ENCODE assay signal across 16 cellular contexts in the genomic region with DNA sequence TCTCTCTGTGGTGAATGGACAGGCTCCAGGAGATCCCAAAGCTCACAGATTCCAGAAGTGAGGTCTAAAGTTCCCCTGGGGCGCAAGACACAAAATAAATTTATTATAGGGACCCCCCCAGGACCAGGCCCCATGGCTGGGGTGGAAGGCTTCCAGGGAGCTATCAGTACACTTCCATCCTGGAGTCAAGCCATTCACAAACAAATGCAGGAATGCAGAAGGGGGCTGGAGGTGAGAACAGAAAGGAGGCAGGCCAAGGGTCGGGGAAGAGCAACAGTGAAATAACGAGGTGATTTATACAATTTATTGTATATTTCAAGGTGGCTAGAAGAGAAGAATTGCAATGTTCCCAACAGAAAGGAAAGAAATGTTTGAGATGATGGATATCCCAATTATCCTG.
DNase-seq lines count a peak whose midpoint lies in the region; TF ChIP-seq lines count a peak whose summit lies in the region.
"Had no signal": no experiment of that assay in that cellular context is flagged by ENCODE, and none has a peak within 500 bp of the region (broad histone marks: within the 10 kb centered on the region; RNA-seq: fewer than 3 reads in every experiment).

No MANE protein-coding gene starts in this region.

- no peak overlapping the region for H3K9ac ChIP-seq in BLaER1 treated with 17β-estradiol and CSF1 and Interleukin-3, amounts not matched to agents 10 nM and 100 nM
- H3K9ac ChIP-seq in smooth muscle cell (ENCODE audit: low read depth): no peak overlapping the region
- no peak overlapping the region for H3K9ac ChIP-seq in MM.1S (ENCODE audit: low read length)

- H3K27ac ChIP-seq in BLaER1 treated with 17β-estradiol and CSF1 and Interleukin-3, amounts not matched to agents 10 nM and 100 nM: peak overlapping the region in 5 of 11 experiments; percentile 1 to 90 (median 79); a peak in 7 of 22 replicates
- H3K27ac ChIP-seq in smooth muscle cell (ENCODE audit: low read depth): peak overlapping the region; percentile 59
- no peak overlapping the region for H3K27ac ChIP-seq in OCI-LY7 (ENCODE audit: low read depth, low read length, poor library complexity, severe bottlenecking)
- no peak overlapping the region for H3K27ac ChIP-seq in MM.1S (ENCODE audit: low read length)

- H3F3A ChIP-seq in smooth muscle cell (ENCODE audit: low read depth) (peaks cover 17% of the 10 kb centered on the region), MM.1S (ENCODE audit: insufficient read depth, low read length) (no peaks in the 10 kb centered on the region)

- no peak overlapping the region for H3K4me3 ChIP-seq in BLaER1 treated with 17β-estradiol and CSF1 and Interleukin-3, amounts not matched to agents 10 nM and 100 nM
- H3K4me3 ChIP-seq in smooth muscle cell: no peak overlapping the region
- H3K4me3 ChIP-seq in OCI-LY7 (ENCODE audit: low read depth, low read length, poor library complexity, severe bottlenecking): no peak overlapping the region
- H3K4me3 ChIP-seq in MM.1S (ENCODE audit: low read length): no peak overlapping the region
- H3K4me3 ChIP-seq: HAP-1, K562 had no signal

- H3K4me1 Mint-ChIP-seq in dendritic cell treated with granulocyte-macrophage colony-stimulating factor and Interleukin-4, amounts not matched to agents 40 ng/mL and 50 ng/mL, for 4 days (ENCODE audit: low read depth): peaks cover 90% of the 10 kb centered on the region

- no TSS peak for BruUV-seq in OCI-LY7 (replicated peaks; lab: Mats Ljungman, UMichigan)

- H3K79me2 ChIP-seq in smooth muscle cell (ENCODE audit: low read depth): no peaks in the 10 kb centered on the region
- H3K79me2 ChIP-seq in OCI-LY7 (ENCODE audit: insufficient read depth, low read depth, low read length): no peaks in the 10 kb centered on the region
- H3K79me2 ChIP-seq in MM.1S (ENCODE audit: low read length): no peaks in the 10 kb centered on the region

- H4K20me1 ChIP-seq in BLaER1 treated with 17β-estradiol and CSF1 and Interleukin-3, amounts not matched to agents 10 nM and 100 nM: peaks cover 0 to 3% (median 0%) of the 10 kb centered on the region in 11 experiments; a peak in 1 of 22 replicates
- H4K20me1 ChIP-seq in smooth muscle cell (ENCODE audit: low read depth): no peaks in the 10 kb centered on the region
- no peaks in the 10 kb centered on the region for H4K20me1 ChIP-seq in OCI-LY7 (ENCODE audit: insufficient read depth, low read length)
- H4K20me1 ChIP-seq in MM.1S (ENCODE audit: insufficient read depth, low read length): no peaks in the 10 kb centered on the region

- H3K4me2 ChIP-seq in BLaER1 treated with 17β-estradiol and CSF1 and Interleukin-3, amounts not matched to agents 10 nM and 100 nM: peak overlapping the region in 10 of 11 experiments; percentile 90 to 99 (median 94); a peak in 18 of 22 replicates
- H3K4me2 ChIP-seq in smooth muscle cell: peak overlapping the region; percentile 4
- no peak overlapping the region for H3K4me2 ChIP-seq in OCI-LY7 (ENCODE audit: low read length)
- no peak overlapping the region for H3K4me2 ChIP-seq in MM.1S (ENCODE audit: low read depth, low read length)

- H3K27me3 ChIP-seq in BLaER1 treated with 17β-estradiol and CSF1 and Interleukin-3, amounts not matched to agents 10 nM and 100 nM: no peaks in the 10 kb centered on the region
- no peaks in the 10 kb centered on the region for H3K27me3 ChIP-seq in smooth muscle cell (ENCODE audit: low read depth)
- H3K27me3 ChIP-seq in MM.1S (replicated peaks; ENCODE audit: insufficient read depth, low read length): no peaks in the 10 kb centered on the region

- H3K9me2 ChIP-seq in OCI-LY7 (ENCODE audit: insufficient read depth, low read length): no peaks in the 10 kb centered on the region
- no peaks in the 10 kb centered on the region for H3K9me2 ChIP-seq in MM.1S (replicated peaks; ENCODE audit: insufficient read depth, low read length)

- intact Hi-C loops in dendritic cell treated with granulocyte-macrophage colony-stimulating factor and Interleukin-4, amounts not matched to agents 40 ng/mL and 50 ng/mL, for 4 days (cut with micrococcal nuclease): no loop called here
- intact Hi-C loops in OCI-LY7 (cut with micrococcal nuclease; ENCODE audit: unreplicated experiment): no loop called here

- H2AFZ ChIP-seq in smooth muscle cell (ENCODE audit: low read depth) (peak overlapping the region; percentile 15), OCI-LY7 (ENCODE audit: low read length) (no peak overlapping the region), MM.1S (ENCODE audit: low read length) (no peak overlapping the region)

- no peak for TF ChIP-seq CTCF in smooth muscle cell (IDR thresholded peaks at IDR 0.05; ENCODE audit: borderline replicate concordance, insufficient read depth, poor library complexity, severe bottlenecking)
- TF ChIP-seq CTCF in GM10266 (IDR thresholded peaks at IDR 0.05; ENCODE audit: control insufficient read depth, insufficient read depth, low read depth, missing control alignments): no peak
- TF ChIP-seq CTCF in OCI-LY7 (conservative IDR thresholded peaks at IDR 0.05; ENCODE audit: low read length): no peak
- TF ChIP-seq CTCF in MM.1S (IDR thresholded peaks at IDR 0.05; ENCODE audit: low read length): no peak

- CTCF ChIA-PET in OCI-LY7 (lab: Charles Lee; ENCODE audit: unreplicated experiment): no interaction called here

- 66% methylated on average over 3 of the region's 3 CpGs for WGBS in smooth muscle cell (ENCODE audit: low lambda C conversion rate)

- no peak overlapping the region for H3K4me3 Mint-ChIP-seq in dendritic cell treated with granulocyte-macrophage colony-stimulating factor and Interleukin-4, amounts not matched to agents 40 ng/mL and 50 ng/mL, for 4 days
- H3K4me3 Mint-ChIP-seq: CD4-positive, alpha-beta T cell had no signal

- peaks cover 76 to 91% (median 81%) of the 10 kb centered on the region in 10 experiments for H3K4me1 ChIP-seq in BLaER1 treated with 17β-estradiol and CSF1 and Interleukin-3, amounts not matched to agents 10 nM and 100 nM
- H3K4me1 ChIP-seq in smooth muscle cell (ENCODE audit: low read depth) (peaks cover 12% of the 10 kb centered on the region), OCI-LY7 (ENCODE audit: insufficient read depth, low read length, poor library complexity, severe bottlenecking) (peaks cover 21% of the 10 kb centered on the region), MM.1S (ENCODE audit: low read length) (no peaks in the 10 kb centered on the region)
- H3K4me1 ChIP-seq: HAP-1 had no signal

- POLR2A ChIA-PET in OCI-LY7 (lab: Charles Lee): interaction anchor here (0.5 kb wide), 1 partner anchor 11 kb away, joined by 7 read pairs; no protein-coding TSS in a partner anchor

- H3K27ac Mint-ChIP-seq in dendritic cell treated with granulocyte-macrophage colony-stimulating factor and Interleukin-4, amounts not matched to agents 40 ng/mL and 50 ng/mL, for 4 days: peak overlapping the region; percentile 72
- H3K27ac Mint-ChIP-seq: CD4-positive, alpha-beta T cell had no signal

- H3K27me3 Mint-ChIP-seq in dendritic cell treated with granulocyte-macrophage colony-stimulating factor and Interleukin-4, amounts not matched to agents 40 ng/mL and 50 ng/mL, for 4 days: no peaks in the 10 kb centered on the region

- H3K36me3 Mint-ChIP-seq in dendritic cell treated with granulocyte-macrophage colony-stimulating factor and Interleukin-4, amounts not matched to agents 40 ng/mL and 50 ng/mL, for 4 days (ENCODE audit: low read depth): peaks cover 65% of the 10 kb centered on the region

- H3K9me3 Mint-ChIP-seq in dendritic cell treated with granulocyte-macrophage colony-stimulating factor and Interleukin-4, amounts not matched to agents 40 ng/mL and 50 ng/mL, for 4 days: no peaks in the 10 kb centered on the region
- H3K9me3 Mint-ChIP-seq: CD4-positive, alpha-beta T cell had no signal

- no peaks in the 10 kb centered on the region for H3K36me3 ChIP-seq in BLaER1 treated with 17β-estradiol and CSF1 and Interleukin-3, amounts not matched to agents 10 nM and 100 nM
- H3K36me3 ChIP-seq in smooth muscle cell (ENCODE audit: low read depth) (no peaks in the 10 kb centered on the region), OCI-LY7 (ENCODE audit: insufficient read depth, low read length) (no peaks in the 10 kb centered on the region), MM.1S (replicated peaks; ENCODE audit: insufficient read depth, low read length) (no peaks in the 10 kb centered on the region)
- H3K36me3 ChIP-seq: HAP-1 had no signal

- peak; percentile 41 for DNase-seq in mesenteric fat pad (ENCODE audit: low spot score)
- no peak for DNase-seq in smooth muscle cell (lab: John Stamatoyannopoulos, UW; ENCODE audit: unreplicated experiment)
- no peak for DNase-seq in GM10266 (ENCODE audit: extremely low spot score)
- DNase-seq in OCI-LY7 (ENCODE audit: low spot score): no peak
- no peak for DNase-seq in MM.1S
- DNase-seq: 8988T; AML-193; C1 segment of cervical spinal cord; Calu3; CD4-positive, alpha-beta T cell; DMS 273 treated with DMSO at 0.1 percent for 48 hours; GOT3 had no signal

- H3K9me3 ChIP-seq in BLaER1 treated with 17β-estradiol and CSF1 and Interleukin-3, amounts not matched to agents 10 nM and 100 nM (replicated peaks in 1 of 11): no peaks in the 10 kb centered on the region
- H3K9me3 ChIP-seq in smooth muscle cell (replicated peaks; ENCODE audit: low read depth) (no peaks in the 10 kb centered on the region), OCI-LY7 (ENCODE audit: low read length) (no peaks in the 10 kb centered on the region), MM.1S (replicated peaks; ENCODE audit: insufficient read depth, low read length) (no peaks in the 10 kb centered on the region)
- H3K9me3 ChIP-seq: HAP-1 had no signal

Comparison
In these comparisons a context has a peak if more than half of its experiments do, and no peak if none do; other contexts are left out.
1. H3K4me2 ChIP-seq: peak in BLaER1 treated with 17β-estradiol and CSF1 and Interleukin-3, amounts not matched to agents 10 nM and 100 nM (10 of 11) and smooth muscle cell (single experiment); none in OCI-LY7 (single experiment) and MM.1S (single experiment).